In genomic region chr5:99169309-99169708, GRCh38 we compare ENCODE assay signal across 9 cellular contexts.
DNase-seq lines count a peak whose midpoint lies in the region; ATAC-seq and TF ChIP-seq lines count a peak whose summit lies in the region.
"Had no signal": no experiment of that assay in that cellular context is flagged by ENCODE, and none has a peak within 500 bp of the region (broad histone marks: within the 10 kb centered on the region; RNA-seq: fewer than 3 reads in every experiment).

No MANE protein-coding gene starts in this region.

- H3K9me3 ChIP-seq in adipocyte (ENCODE audit: control insufficient read depth, low read length), result no peaks in the 10 kb centered on the region

- no peak overlapping the region for H3K4me3 ChIP-seq in LNCaP clone FGC (ENCODE audit: low read depth, low read length)
- no peak overlapping the region for H3K4me3 ChIP-seq in adipocyte (ENCODE audit: low read length)

- H3K36me3 ChIP-seq in adipocyte (ENCODE audit: control insufficient read depth, insufficient read depth, low read length, severe bottlenecking), result no peaks in the 10 kb centered on the region

- peak; percentile 52 for TF ChIP-seq CTCF in LNCaP clone FGC (IDR thresholded peaks at IDR 0.05; ENCODE audit: control insufficient read depth, extremely low read depth, insufficient read depth)

- no peaks in the 10 kb centered on the region for H3K27me3 ChIP-seq in adipocyte (replicated peaks; ENCODE audit: control insufficient read depth, insufficient read depth, low read length)

- no peak for ATAC-seq in HG03025 (IDR thresholded peaks at IDR 0.05; ENCODE audit: low FRiP score, unreplicated experiment)

- DNase-seq in CD1c-positive myeloid dendritic cell (ENCODE audit: extremely low spot score) (peak; percentile 10), LNCaP clone FGC (ENCODE audit: low read depth) (no peak), adipocyte (ENCODE audit: low read depth) (peak; percentile 23), inferior parietal cortex (ENCODE audit: extremely low spot score) (peak; percentile 27), NCI-H526 (lab: John Stamatoyannopoulos, UW) (no peak), midbrain (lab: John Stamatoyannopoulos, UW) (no peak)
- no peak for DNase-seq in activated T-cell treated with anti-CD3 and anti-CD28 coated beads, Interleukin-2, amount 50 U/mL, for 48 hours
- DNase-seq: NCI-H524 treated with DMSO at 0.1 percent for 48 hours had no signal

- no peaks in the 10 kb centered on the region for H3K4me1 ChIP-seq in adipocyte (ENCODE audit: control insufficient read depth, insufficient read depth, low read length)

- H3K9ac ChIP-seq in adipocyte (ENCODE audit: low read length), result no peak overlapping the region

Comparison
In these comparisons a context has a peak if more than half of its experiments do, and no peak if none do; other contexts are left out.
1. DNase-seq: peak in CD1c-positive myeloid dendritic cell (single experiment), adipocyte (single experiment) and inferior parietal cortex (single experiment); none in LNCaP clone FGC (single experiment), NCI-H526 (0 of 2), midbrain (single experiment) and activated T-cell treated with anti-CD3 and anti-CD28 coated beads, Interleukin-2, amount 50 U/mL, for 48 hours (0 of 2).